ENCODE assay signal across 11 cellular contexts in the genomic region with DNA sequence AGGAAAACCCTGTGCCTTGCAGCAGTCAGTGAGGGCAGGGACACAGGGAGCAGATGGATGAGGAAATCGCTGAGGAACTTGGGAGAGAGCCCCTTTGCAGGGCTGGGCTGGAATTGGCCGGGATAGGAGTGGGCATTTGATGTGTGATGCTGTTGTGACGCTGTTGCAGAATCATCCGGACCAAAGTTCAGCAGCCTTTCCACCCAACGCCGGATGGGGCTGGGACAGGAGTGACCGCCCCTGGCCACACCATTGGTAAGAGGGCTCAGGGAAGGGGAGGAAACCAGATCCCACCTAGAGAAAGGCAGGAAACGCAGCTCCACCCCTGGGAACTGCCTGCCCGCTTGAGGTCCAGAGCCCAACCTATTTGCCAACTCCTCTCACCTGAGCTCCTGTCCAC. TPM values are rescaled to one million over a fixed set of nuclear protein-coding genes. Genes with fewer than 3 reads are reported as not detected.
"Had no signal": no experiment of that assay in that cellular context is flagged by ENCODE, and none has a peak within 500 bp of the region (broad histone marks: within the 10 kb centered on the region; RNA-seq: fewer than 3 reads in every experiment).

No MANE protein-coding gene starts in this region.

- H3K4me1 ChIP-seq: HAP-1 had no signal

- H3K4me3 ChIP-seq: GM23248, HAP-1 had no signal

- H3K36me3 Mint-ChIP-seq: IgD-negative memory B cell had no signal

- DNase-seq: GM23248, GOT3, H7, HFFc6, KBM-7 had no signal

- H3K36me3 ChIP-seq: HAP-1 had no signal

- H3K4me3 Mint-ChIP-seq: HFFc6, IgD-negative memory B cell had no signal

- H3K9me3 ChIP-seq: HAP-1 had no signal

- H3K27ac Mint-ChIP-seq: HFFc6, IgD-negative memory B cell had no signal

- H3K4me1 Mint-ChIP-seq: IgD-negative memory B cell had no signal

- H3K27ac ChIP-seq: GM23248, HL-60 had no signal

- ATAC-seq: HCT116 had no signal

RNA-seq across cellular contexts. Expression of gene PAX2, which starts 33.9 kb away (rescaled TPM):
- total RNA-seq: GM23248, H4, HFFc6, HT1080 had no signal
- polyA plus RNA-seq: GM23248, IgD-negative memory B cell had no signal
